Comparison of ENCODE assay signal across 8 cellular contexts in genomic region chr2:41932241-41933034, GRCh38.
A peak's percentile ranks its signal among the peaks of the same experiment; 100 is the strongest.
DNase-seq lines count a peak whose midpoint lies in the region; ATAC-seq and TF ChIP-seq lines count a peak whose summit lies in the region.

No MANE protein-coding gene starts in this region.

- H3K9me3 ChIP-seq in right atrium auricular region = no peaks in the 10 kb centered on the region

- no peaks in the 10 kb centered on the region for H3K27me3 ChIP-seq in right atrium auricular region

- no peaks in the 10 kb centered on the region for H3K36me3 ChIP-seq in right atrium auricular region

- H3K4me3 ChIP-seq in astrocyte of the cerebellum (ENCODE audit: low read depth, low read length) (no peak overlapping the region), right atrium auricular region (peak overlapping the region in 1 of 2 donors; percentile 9), skeletal muscle cell (ENCODE audit: low read depth, low read length) (no peak overlapping the region)

- in situ Hi-C loops in astrocyte of the cerebellum (cut with HindIII; ENCODE audit: low sequenced_read_pairs) = no loop called here

- TF ChIP-seq CTCF in astrocyte of the cerebellum (IDR thresholded peaks at IDR 0.05; ENCODE audit: low read depth, low read length, missing control alignments) (peak; percentile 27), right atrium auricular region (IDR thresholded peaks at IDR 0.05) (no peak)

- peaks cover 0 to 61% of the 10 kb centered on the region in 2 donors for H3K4me1 ChIP-seq in right atrium auricular region

- peak overlapping the region; percentile 38 to 78 for H3K27ac ChIP-seq in right atrium auricular region

- no peak for ATAC-seq in HG03571 (IDR thresholded peaks at IDR 0.05; ENCODE audit: unreplicated experiment)

- DNase-seq in GM04504 (ENCODE audit: low read depth) = peak; percentile 65
- peak; percentile 97 for DNase-seq in astrocyte of the cerebellum (ENCODE audit: low read depth)
- peak; percentile 96 for DNase-seq in right atrium auricular region (ENCODE audit: low spot score)
- DNase-seq in skeletal muscle cell (ENCODE audit: low read depth) = peak; percentile 99
- no peak for DNase-seq in cortex of kidney (lab: John Stamatoyannopoulos, UW)
- DNase-seq in 8988T = no peak
- DNase-seq in SIG-M5 treated with dmso at 0.1 percent for 504 hours (lab: John Stamatoyannopoulos, UW; ENCODE audit: unreplicated experiment) = no peak

Comparison
In these comparisons a context has a peak if more than half of its experiments do, and no peak if none do; other contexts are left out.
1. DNase-seq: peak in GM04504 (single experiment), astrocyte of the cerebellum (single experiment), right atrium auricular region (single experiment) and skeletal muscle cell (single experiment); none in cortex of kidney (single experiment), 8988T (single experiment) and SIG-M5 treated with dmso at 0.1 percent for 504 hours (single experiment).